In the genomic region with DNA sequence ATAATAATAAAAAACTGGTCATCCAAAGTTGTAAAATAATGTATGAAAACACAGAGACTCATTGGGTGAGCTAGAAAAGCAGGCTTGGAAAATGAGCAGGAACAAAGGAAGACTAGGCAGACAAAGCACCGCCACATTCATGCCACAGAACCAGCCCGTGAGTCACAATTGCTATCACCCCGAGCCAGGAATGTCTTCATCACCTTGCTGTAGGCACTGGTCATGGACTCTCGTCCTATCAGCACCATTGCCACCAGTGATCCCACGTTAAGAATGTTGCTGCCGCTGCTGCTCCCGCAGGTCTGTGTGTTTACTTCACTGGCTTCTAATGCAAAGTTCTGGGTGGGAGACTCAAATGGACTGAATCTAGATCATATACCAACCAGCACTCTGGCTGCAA, we compare ENCODE assay signal across 23 cellular contexts.
A peak's percentile ranks its signal among the peaks of the same experiment; 100 is the strongest.
DNase-seq lines count a peak whose midpoint lies in the region; ATAC-seq and TF ChIP-seq lines count a peak whose summit lies in the region.
"Had no signal": no experiment of that assay in that cellular context is flagged by ENCODE, and none has a peak within 500 bp of the region (broad histone marks: within the 10 kb centered on the region; RNA-seq: fewer than 3 reads in every experiment).

No MANE protein-coding gene starts in this region.

- no peak overlapping the region for H4K5ac ChIP-seq in H9 (ENCODE audit: insufficient read length, low read depth, low read length)

- intact Hi-C loops in mammary epithelial cell (cut with micrococcal nuclease): no loop called here
- intact Hi-C loops in cardiac septum (cut with DNase I): no loop called here
- intact Hi-C loops in OCI-LY7 (cut with micrococcal nuclease; ENCODE audit: unreplicated experiment): no loop called here

- H3K4me1 ChIP-seq in H9 (ENCODE audit: insufficient read depth, low read length) (no peaks in the 10 kb centered on the region), trophoblast cell (ENCODE audit: control insufficient read depth in 1 of 2, insufficient read depth in 2 of 2, low read length in 2 of 2) (peaks cover 3% of the 10 kb centered on the region in 2 experiments), mammary epithelial cell (ENCODE audit: insufficient read depth, low read length) (no peaks in the 10 kb centered on the region), OCI-LY7 (ENCODE audit: insufficient read depth, low read length, poor library complexity, severe bottlenecking) (no peaks in the 10 kb centered on the region)

- in situ Hi-C loops in mammary epithelial cell (cut with MboI; ENCODE audit: low sequenced_read_pairs in 2 of 2): no loop called here

- H3K9me3 ChIP-seq in H9 (ENCODE audit: control insufficient read depth, low read depth, low read length) (no peaks in the 10 kb centered on the region), trophoblast cell (ENCODE audit: insufficient read depth, low read depth, low read length) (no peaks in the 10 kb centered on the region), mammary epithelial cell (replicated peaks; ENCODE audit: insufficient read depth, low read length) (no peaks in the 10 kb centered on the region), OCI-LY7 (ENCODE audit: low read length) (no peaks in the 10 kb centered on the region)
- H3K9me3 ChIP-seq: BLaER1 had no signal

- H4K20me1 ChIP-seq in H9 (ENCODE audit: control insufficient read depth, insufficient read depth, insufficient read length): no peaks in the 10 kb centered on the region
- no peaks in the 10 kb centered on the region for H4K20me1 ChIP-seq in mammary epithelial cell (ENCODE audit: insufficient read depth, low read length)
- H4K20me1 ChIP-seq in OCI-LY7 (ENCODE audit: insufficient read depth, low read length): no peaks in the 10 kb centered on the region
- H4K20me1 ChIP-seq: BLaER1 had no signal

- H3K27ac Mint-ChIP-seq in H9 (no peak overlapping the region), WTC11 (no peak overlapping the region)
- H3K27ac Mint-ChIP-seq: CD4-positive, CD25-positive, alpha-beta regulatory T cell had no signal

- H3K4ac ChIP-seq in H9 (ENCODE audit: low read depth, low read length) (no peak overlapping the region), trophoblast cell (ENCODE audit: low read depth, low read length) (no peak overlapping the region)

- H3K9me3 Mint-ChIP-seq in H9 (no peaks in the 10 kb centered on the region), WTC11 (no peaks in the 10 kb centered on the region)

- H3K27me3 ChIP-seq in H9 (ENCODE audit: insufficient read depth, low read length) (no peaks in the 10 kb centered on the region), trophoblast cell (ENCODE audit: insufficient read depth, low read length) (no peaks in the 10 kb centered on the region), mammary epithelial cell (ENCODE audit: insufficient read depth, low read length) (no peaks in the 10 kb centered on the region)
- H3K27me3 ChIP-seq: BLaER1 had no signal

- no peak overlapping the region for H3T11ph ChIP-seq in H9 (ENCODE audit: low read length)

- DNase-seq in H9 (peak; percentile 37), WTC11 (ENCODE audit: low spot score) (peak; percentile 12), iPS DF 19.7 (ENCODE audit: low read depth, low spot score) (peak; percentile 3), trophoblast cell (peak; percentile 82), mammary epithelial cell (no peak), NCI-H2196 (lab: John Stamatoyannopoulos, UW; ENCODE audit: unreplicated experiment) (no peak), cardiac septum (ENCODE audit: low spot score) (no peak), OCI-LY7 (ENCODE audit: low spot score) (no peak)
- DNase-seq: CD4-positive, CD25-positive, alpha-beta regulatory T cell; DMS153; DND-41; Karpas-422; MV-4-11; NCI-H1105; NCI-H1436 treated with DMSO at 0.1 percent for 48 hours; NCI-H187 treated with DMSO at 0.1 percent for 48 hours; NCI-H446; NCI-H524 treated with DMSO at 0.1 percent for 48 hours; NCI-H774; SHP77 treated with DMSO at 0.1 percent for 48 hours had no signal

- no peak overlapping the region for H3K9ac ChIP-seq in H9 (ENCODE audit: extremely low read depth, insufficient read length, low read length)
- no peak overlapping the region for H3K9ac ChIP-seq in trophoblast cell (ENCODE audit: low read length)
- H3K9ac ChIP-seq in mammary epithelial cell (ENCODE audit: insufficient read depth, low read length): no peak overlapping the region
- H3K9ac ChIP-seq: BLaER1 had no signal

- TF ChIP-seq CTCF in H9 (conservative IDR thresholded peaks at IDR 0.05): no peak
- TF ChIP-seq CTCF in WTC11 (IDR thresholded peaks at IDR 0.05): no peak
- no peak for TF ChIP-seq CTCF in mammary epithelial cell (conservative IDR thresholded peaks at IDR 0.05 in 1 of 2, IDR thresholded peaks at IDR 0.05 in 1 of 2; ENCODE audit: extremely low read depth in 1 of 2, insufficient read depth in 1 of 2, low read depth in 1 of 2, low read length in 2 of 2)
- no peak for TF ChIP-seq CTCF in OCI-LY7 (conservative IDR thresholded peaks at IDR 0.05; ENCODE audit: low read length)

- H2AFZ ChIP-seq in H9 (ENCODE audit: low read length) (no peak overlapping the region), trophoblast cell (ENCODE audit: insufficient read depth, low read length, poor library complexity) (no peak overlapping the region), mammary epithelial cell (ENCODE audit: low read depth, low read length) (no peak overlapping the region), OCI-LY7 (ENCODE audit: low read length) (no peak overlapping the region)

- POLR2A ChIA-PET in WTC11 (lab: Charles Lee) (no interaction called here), OCI-LY7 (lab: Charles Lee) (interaction anchor here (2.0 kb wide), 1 partner anchor 9 kb away, joined by 5 read pairs; no protein-coding TSS in a partner anchor)

- H3K36me3 Mint-ChIP-seq in H9 (ENCODE audit: insufficient read depth in 1 of 3, low read depth in 3 of 3) (no peaks in the 10 kb centered on the region), WTC11 (no peaks in the 10 kb centered on the region)
- H3K36me3 Mint-ChIP-seq: CD4-positive, CD25-positive, alpha-beta regulatory T cell had no signal

- H2BK5ac ChIP-seq in H9 (ENCODE audit: insufficient read length, low read length) (no peak overlapping the region), trophoblast cell (ENCODE audit: low read depth, low read length, poor library complexity) (no peak overlapping the region)

- ATAC-seq in WTC11: peak; percentile 52; the same call in 1 of the 2 replicates
- ATAC-seq: HepG2, Panc1 had no signal

- H3K4me3 Mint-ChIP-seq in H9 (no peak overlapping the region), WTC11 (no peak overlapping the region)

- no peak overlapping the region for H3K56ac ChIP-seq in H9 (ENCODE audit: insufficient read length, low read depth, low read length)

- no peak overlapping the region for H2BK120ac ChIP-seq in H9 (ENCODE audit: low read depth, low read length, poor library complexity, severe bottlenecking)
- no peak overlapping the region for H2BK120ac ChIP-seq in trophoblast cell (ENCODE audit: insufficient read depth, low read length, poor library complexity)

- H4K12ac ChIP-seq in trophoblast cell (ENCODE audit: low read depth, low read length): no peak overlapping the region

- H3K18ac ChIP-seq in H9 (ENCODE audit: insufficient read length, low read depth, low read length) (no peak overlapping the region), trophoblast cell (ENCODE audit: low read length) (no peak overlapping the region)

- no peak overlapping the region for H3K14ac ChIP-seq in H9 (ENCODE audit: insufficient read depth, low read length)
- H3K14ac ChIP-seq in trophoblast cell (ENCODE audit: low read length): peak overlapping the region; percentile 25

- H3K79me1 ChIP-seq in H9 (ENCODE audit: insufficient read depth, low read depth, low read length, poor library complexity, severe bottlenecking): no peaks in the 10 kb centered on the region
- peaks cover 2% of the 10 kb centered on the region for H3K79me1 ChIP-seq in trophoblast cell (ENCODE audit: low read length)

- H3K4me1 Mint-ChIP-seq in H9: peaks cover 5 to 9% of the 10 kb centered on the region in 2 experiments; a peak in 3 of 4 replicates
- peaks cover 7% of the 10 kb centered on the region; the same call in 1 of the 2 replicates for H3K4me1 Mint-ChIP-seq in WTC11
- H3K4me1 Mint-ChIP-seq: CD4-positive, CD25-positive, alpha-beta regulatory T cell had no signal

- BruUV-seq in mammary epithelial cell (replicated peaks; lab: Mats Ljungman, UMichigan) (no TSS peak), OCI-LY7 (replicated peaks; lab: Mats Ljungman, UMichigan) (no TSS peak)

- H4K8ac ChIP-seq in H9 (replicated peaks; ENCODE audit: insufficient read length, low read depth, low read length) (no peak overlapping the region), trophoblast cell (ENCODE audit: low read depth, low read length) (peak overlapping the region; percentile 70)

- H3K23ac ChIP-seq in H9 (ENCODE audit: insufficient read length, low read depth, low read length) (no peak overlapping the region), trophoblast cell (ENCODE audit: low read length) (no peak overlapping the region)

- H4K91ac ChIP-seq in H9 (ENCODE audit: insufficient read length, low read depth, low read length) (no peak overlapping the region), trophoblast cell (ENCODE audit: low read depth, low read length) (no peak overlapping the region)

- H2AK5ac ChIP-seq in H9 (ENCODE audit: insufficient read length, low read length): no peak overlapping the region
- no peak overlapping the region for H2AK5ac ChIP-seq in trophoblast cell (ENCODE audit: low read length)

- dilution Hi-C loops in mammary epithelial cell (cut with HindIII; ENCODE audit: low sequenced_read_pairs): no loop called here

- H3K4me2 ChIP-seq in H9 (ENCODE audit: insufficient read depth, insufficient read length, low read length) (no peak overlapping the region), trophoblast cell (ENCODE audit: low read length) (no peak overlapping the region), mammary epithelial cell (ENCODE audit: insufficient read depth, low read depth, low read length) (no peak overlapping the region), OCI-LY7 (ENCODE audit: low read length) (no peak overlapping the region)
- H3K4me2 ChIP-seq: BLaER1 had no signal

- H3K27me3 Mint-ChIP-seq in H9 (ENCODE audit: low read depth) (no peaks in the 10 kb centered on the region; the same call in 1 of the 2 replicates), WTC11 (ENCODE audit: low read depth) (no peaks in the 10 kb centered on the region)
- H3K27me3 Mint-ChIP-seq: CD4-positive, CD25-positive, alpha-beta regulatory T cell had no signal

- H3K36me3 ChIP-seq in trophoblast cell (ENCODE audit: control insufficient read depth in 1 of 2, insufficient read depth in 2 of 2, low read length in 2 of 2) (no peaks in the 10 kb centered on the region), mammary epithelial cell (ENCODE audit: insufficient read depth, low read length) (no peaks in the 10 kb centered on the region), OCI-LY7 (ENCODE audit: insufficient read depth, low read length) (no peaks in the 10 kb centered on the region)
- H3K36me3 ChIP-seq: BLaER1 had no signal

- H3K4me3 ChIP-seq in trophoblast cell (ENCODE audit: low read depth, low read length) (no peak overlapping the region), mammary epithelial cell (replicated peaks in 1 of 3; ENCODE audit: insufficient read depth in 1 of 3, low read depth in 2 of 3, low read length in 3 of 3) (no peak overlapping the region), OCI-LY7 (ENCODE audit: low read depth, low read length, poor library complexity, severe bottlenecking) (no peak overlapping the region)
- H3K4me3 ChIP-seq: BLaER1 had no signal

- H2BK15ac ChIP-seq in H9 (ENCODE audit: low read depth, low read length): no peak overlapping the region

- CTCF ChIA-PET in WTC11 (lab: Charles Lee): no interaction called here
- CTCF ChIA-PET in mammary epithelial cell (lab: Charles Lee; ENCODE audit: low non-redundant PET): no interaction called here
- CTCF ChIA-PET in OCI-LY7 (lab: Charles Lee; ENCODE audit: unreplicated experiment): no interaction called here

- H3K23me2 ChIP-seq in H9 (ENCODE audit: insufficient read length, low read depth, low read length, poor library complexity, severe bottlenecking): no peaks in the 10 kb centered on the region

- H3K9me2 ChIP-seq in OCI-LY7 (ENCODE audit: insufficient read depth, low read length): no peaks in the 10 kb centered on the region

- no peak overlapping the region for H3K27ac ChIP-seq in H9 (ENCODE audit: insufficient read length, low read depth, low read length)
- no peak overlapping the region for H3K27ac ChIP-seq in trophoblast cell (ENCODE audit: low read depth, low read length)
- H3K27ac ChIP-seq in mammary epithelial cell (ENCODE audit: insufficient read depth, low read depth, low read length): no peak overlapping the region
- no peak overlapping the region for H3K27ac ChIP-seq in OCI-LY7 (ENCODE audit: low read depth, low read length, poor library complexity, severe bottlenecking)
- H3K27ac ChIP-seq: BLaER1 had no signal

- no CpG with 5 or more reads among the region's 7 CpGs for WGBS in H9 (ENCODE audit: extremely low coverage, insufficient read length, low lambda C conversion rate)
- WGBS in trophoblast cell (ENCODE audit: extremely low coverage, insufficient coverage, insufficient read length): no CpG with 5 or more reads among the region's 7 CpGs
- 60% methylated on average over 7 of the region's 7 CpGs for WGBS in mammary epithelial cell (ENCODE audit: low coverage, missing lambda C conversion rate)

- H2BK12ac ChIP-seq in H9 (ENCODE audit: insufficient read length, low read depth, low read length): no peak overlapping the region
- no peak overlapping the region for H2BK12ac ChIP-seq in trophoblast cell (ENCODE audit: low read length)

- H2BK20ac ChIP-seq in H9 (ENCODE audit: low read depth, low read length, poor library complexity, severe bottlenecking): no peak overlapping the region

- H3K79me2 ChIP-seq in H9 (ENCODE audit: insufficient read depth, low read length) (no peaks in the 10 kb centered on the region), trophoblast cell (ENCODE audit: control insufficient read depth, insufficient read depth, low read length, poor library complexity) (no peaks in the 10 kb centered on the region), mammary epithelial cell (ENCODE audit: insufficient read depth, low read length) (no peaks in the 10 kb centered on the region), OCI-LY7 (ENCODE audit: insufficient read depth, low read depth, low read length) (no peaks in the 10 kb centered on the region)

Comparison
In these comparisons a context has a peak if more than half of its experiments do, and no peak if none do; other contexts are left out.
1. DNase-seq: peak in H9 (single experiment), WTC11 (single experiment), iPS DF 19.7 (single experiment) and trophoblast cell (2 of 2); none in mammary epithelial cell (single experiment), NCI-H2196 (single experiment), cardiac septum (single experiment) and OCI-LY7 (single experiment).